ENCODE assay signal across 21 cellular contexts in genomic region chr17:61966201-61966600, GRCh38. TPM values are rescaled to one million over a fixed set of nuclear protein-coding genes. Genes with fewer than 3 reads are reported as not detected.
DNase-seq lines count a peak whose midpoint lies in the region; ATAC-seq and TF ChIP-seq lines count a peak whose summit lies in the region.
"Had no signal": no experiment of that assay in that cellular context is flagged by ENCODE, and none has a peak within 500 bp of the region (broad histone marks: within the 10 kb centered on the region; RNA-seq: fewer than 3 reads in every experiment).

No MANE protein-coding gene starts in this region.

- ATAC-seq in SK-N-SH treated with all-trans-retinoic acid at 6 μM for 48 hours (no peak), GM18873 (IDR thresholded peaks at IDR 0.05; ENCODE audit: low FRiP score, unreplicated experiment) (no peak), HG03469 (IDR thresholded peaks at IDR 0.05; ENCODE audit: unreplicated experiment) (no peak)
- ATAC-seq: HepG2 had no signal

- DNase-seq in NCI-H1694 treated with DMSO at 0.1 percent for 48 hours (lab: John Stamatoyannopoulos, UW) (peak; percentile 9), NCI-H1694 (lab: John Stamatoyannopoulos, UW) (no peak), dermis microvascular lymphatic vessel endothelial cell (ENCODE audit: low read depth in 2 of 2) (peak; percentile 47 to 62), dedifferentiated amniotic fluid mesenchymal stem cell (ENCODE audit: extremely low spot score) (no peak), GF-D8 (lab: John Stamatoyannopoulos, UW) (no peak)
- DNase-seq: Caco-2; CD4-positive, alpha-beta memory T cell; DMS 273 treated with DMSO at 0.1 percent for 48 hours; DND-41; KBM-7; NCI-H1092 treated with DMSO at 0.1 percent for 48 hours; NCI-H2081 treated with DMSO at 0.1 percent for 48 hours; NCI-H2171 treated with DMSO at 0.1 percent for 48 hours; NCI-H524 treated with DMSO at 0.1 percent for 48 hours; NCI-H82; Right ventricle myocardium superior; SW 1271 had no signal

TF ChIP-seq in SK-N-SH treated with all-trans-retinoic acid at 6 μM for 48 hours, 23 proteins besides CTCF, POLR2A, EP300 and RAD21:
- no peak for TF ChIP-seq ZFP30 (CRISPR knock-in tag; IDR thresholded peaks at IDR 0.05)
- peak; percentile 27; the same call in 1 of the 2 replicates for TF ChIP-seq TCF4 (CRISPR knock-in tag; IDR thresholded peaks at IDR 0.05; ENCODE audit: borderline replicate concordance)

RNA-seq across cellular contexts. Expression of gene INTS2, which starts 38.4 kb away (rescaled TPM):
- 14.4 and 18.0 TPM in 2 replicates for total RNA-seq in dermis microvascular lymphatic vessel endothelial cell

Comparison
In these comparisons a context has a peak if more than half of its experiments do, and no peak if none do; other contexts are left out.
1. DNase-seq: peak in NCI-H1694 treated with DMSO at 0.1 percent for 48 hours (single experiment) and dermis microvascular lymphatic vessel endothelial cell (2 of 2); none in NCI-H1694 (single experiment), dedifferentiated amniotic fluid mesenchymal stem cell (single experiment) and GF-D8 (single experiment).